Comparison of ENCODE assay signal across 1 cellular context in the genomic region with DNA sequence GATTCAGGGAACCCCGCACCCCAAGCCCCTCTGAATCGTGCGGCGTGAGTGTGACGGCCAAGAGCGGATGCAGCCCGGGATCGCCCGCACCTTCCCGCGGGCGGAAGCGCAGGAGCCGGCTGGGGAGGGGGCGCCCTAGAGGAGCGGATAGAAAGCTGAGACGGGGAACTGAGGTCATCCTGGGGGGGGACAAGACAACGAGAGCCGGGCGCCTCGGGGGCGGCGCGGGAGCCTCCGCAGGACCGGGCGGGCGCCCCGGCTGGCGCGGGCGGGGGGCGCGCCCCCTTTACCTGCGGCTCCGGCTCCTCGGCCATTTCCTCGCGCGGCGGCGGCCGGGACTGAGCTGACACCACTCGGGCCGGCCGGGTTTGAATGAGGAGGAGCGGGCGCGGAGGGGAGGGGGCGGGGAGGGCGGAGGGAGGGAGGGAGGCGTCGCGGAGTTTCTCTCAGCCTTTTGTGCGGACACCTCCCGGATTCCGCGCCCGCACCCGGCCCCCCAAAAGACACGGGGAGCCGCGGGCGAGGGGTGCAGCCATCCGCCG.
TF ChIP-seq lines count a peak whose summit lies in the region.

A gene (minus strand): TSS at position 374 of the 542 bp plus-strand sequence. CDS start 11,013 bp downstream, outside the sequence.

TF ChIP-seq in HEK293, 187 proteins besides CTCF, POLR2A, EP300 and RAD21 (continued from another document):
- TF ChIP-seq, protein P1, sequence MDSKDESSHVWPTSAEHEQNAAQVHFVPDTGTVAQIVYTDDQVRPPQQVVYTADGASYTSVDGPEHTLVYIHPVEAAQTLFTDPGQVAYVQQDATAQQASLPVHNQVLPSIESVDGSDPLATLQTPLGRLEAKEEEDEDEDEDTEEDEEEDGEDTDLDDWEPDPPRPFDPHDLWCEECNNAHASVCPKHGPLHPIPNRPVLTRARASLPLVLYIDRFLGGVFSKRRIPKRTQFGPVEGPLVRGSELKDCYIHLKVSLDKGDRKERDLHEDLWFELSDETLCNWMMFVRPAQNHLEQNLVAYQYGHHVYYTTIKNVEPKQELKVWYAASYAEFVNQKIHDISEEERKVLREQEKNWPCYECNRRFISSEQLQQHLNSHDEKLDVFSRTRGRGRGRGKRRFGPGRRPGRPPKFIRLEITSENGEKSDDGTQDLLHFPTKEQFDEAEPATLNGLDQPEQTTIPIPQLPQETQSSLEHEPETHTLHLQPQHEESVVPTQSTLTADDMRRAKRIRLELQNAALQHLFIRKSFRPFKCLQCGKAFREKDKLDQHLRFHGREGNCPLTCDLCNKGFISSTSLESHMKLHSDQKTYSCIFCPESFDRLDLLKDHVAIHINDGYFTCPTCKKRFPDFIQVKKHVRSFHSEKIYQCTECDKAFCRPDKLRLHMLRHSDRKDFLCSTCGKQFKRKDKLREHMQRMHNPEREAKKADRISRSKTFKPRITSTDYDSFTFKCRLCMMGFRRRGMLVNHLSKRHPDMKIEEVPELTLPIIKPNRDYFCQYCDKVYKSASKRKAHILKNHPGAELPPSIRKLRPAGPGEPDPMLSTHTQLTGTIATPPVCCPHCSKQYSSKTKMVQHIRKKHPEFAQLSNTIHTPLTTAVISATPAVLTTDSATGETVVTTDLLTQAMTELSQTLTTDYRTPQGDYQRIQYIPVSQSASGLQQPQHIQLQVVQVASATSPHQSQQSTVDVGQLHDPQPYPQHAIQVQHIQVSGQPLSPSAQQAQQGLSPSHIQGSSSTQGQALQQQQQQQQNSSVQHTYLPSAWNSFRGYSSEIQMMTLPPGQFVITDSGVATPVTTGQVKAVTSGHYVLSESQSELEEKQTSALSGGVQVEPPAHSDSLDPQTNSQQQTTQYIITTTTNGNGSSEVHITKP (tag by site-specific recombination; IDR thresholded peaks at IDR 0.05) = 0 out of 2 replicates have a peak, but pooled peaks have one; percentile 5
- TF ChIP-seq, protein P2, sequence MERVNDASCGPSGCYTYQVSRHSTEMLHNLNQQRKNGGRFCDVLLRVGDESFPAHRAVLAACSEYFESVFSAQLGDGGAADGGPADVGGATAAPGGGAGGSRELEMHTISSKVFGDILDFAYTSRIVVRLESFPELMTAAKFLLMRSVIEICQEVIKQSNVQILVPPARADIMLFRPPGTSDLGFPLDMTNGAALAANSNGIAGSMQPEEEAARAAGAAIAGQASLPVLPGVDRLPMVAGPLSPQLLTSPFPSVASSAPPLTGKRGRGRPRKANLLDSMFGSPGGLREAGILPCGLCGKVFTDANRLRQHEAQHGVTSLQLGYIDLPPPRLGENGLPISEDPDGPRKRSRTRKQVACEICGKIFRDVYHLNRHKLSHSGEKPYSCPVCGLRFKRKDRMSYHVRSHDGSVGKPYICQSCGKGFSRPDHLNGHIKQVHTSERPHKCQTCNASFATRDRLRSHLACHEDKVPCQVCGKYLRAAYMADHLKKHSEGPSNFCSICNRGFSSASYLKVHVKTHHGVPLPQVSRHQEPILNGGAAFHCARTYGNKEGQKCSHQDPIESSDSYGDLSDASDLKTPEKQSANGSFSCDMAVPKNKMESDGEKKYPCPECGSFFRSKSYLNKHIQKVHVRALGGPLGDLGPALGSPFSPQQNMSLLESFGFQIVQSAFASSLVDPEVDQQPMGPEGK (tag by site-specific recombination; IDR thresholded peaks at IDR 0.05) = 0 out of 2 replicates have a peak, but pooled peaks have one; percentile 8
- TF ChIP-seq, protein P3, sequence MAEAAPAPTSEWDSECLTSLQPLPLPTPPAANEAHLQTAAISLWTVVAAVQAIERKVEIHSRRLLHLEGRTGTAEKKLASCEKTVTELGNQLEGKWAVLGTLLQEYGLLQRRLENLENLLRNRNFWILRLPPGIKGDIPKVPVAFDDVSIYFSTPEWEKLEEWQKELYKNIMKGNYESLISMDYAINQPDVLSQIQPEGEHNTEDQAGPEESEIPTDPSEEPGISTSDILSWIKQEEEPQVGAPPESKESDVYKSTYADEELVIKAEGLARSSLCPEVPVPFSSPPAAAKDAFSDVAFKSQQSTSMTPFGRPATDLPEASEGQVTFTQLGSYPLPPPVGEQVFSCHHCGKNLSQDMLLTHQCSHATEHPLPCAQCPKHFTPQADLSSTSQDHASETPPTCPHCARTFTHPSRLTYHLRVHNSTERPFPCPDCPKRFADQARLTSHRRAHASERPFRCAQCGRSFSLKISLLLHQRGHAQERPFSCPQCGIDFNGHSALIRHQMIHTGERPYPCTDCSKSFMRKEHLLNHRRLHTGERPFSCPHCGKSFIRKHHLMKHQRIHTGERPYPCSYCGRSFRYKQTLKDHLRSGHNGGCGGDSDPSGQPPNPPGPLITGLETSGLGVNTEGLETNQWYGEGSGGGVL (tag by site-specific recombination; IDR thresholded peaks at IDR 0.05) = peak; percentile 64
- TF ChIP-seq, protein P4, sequence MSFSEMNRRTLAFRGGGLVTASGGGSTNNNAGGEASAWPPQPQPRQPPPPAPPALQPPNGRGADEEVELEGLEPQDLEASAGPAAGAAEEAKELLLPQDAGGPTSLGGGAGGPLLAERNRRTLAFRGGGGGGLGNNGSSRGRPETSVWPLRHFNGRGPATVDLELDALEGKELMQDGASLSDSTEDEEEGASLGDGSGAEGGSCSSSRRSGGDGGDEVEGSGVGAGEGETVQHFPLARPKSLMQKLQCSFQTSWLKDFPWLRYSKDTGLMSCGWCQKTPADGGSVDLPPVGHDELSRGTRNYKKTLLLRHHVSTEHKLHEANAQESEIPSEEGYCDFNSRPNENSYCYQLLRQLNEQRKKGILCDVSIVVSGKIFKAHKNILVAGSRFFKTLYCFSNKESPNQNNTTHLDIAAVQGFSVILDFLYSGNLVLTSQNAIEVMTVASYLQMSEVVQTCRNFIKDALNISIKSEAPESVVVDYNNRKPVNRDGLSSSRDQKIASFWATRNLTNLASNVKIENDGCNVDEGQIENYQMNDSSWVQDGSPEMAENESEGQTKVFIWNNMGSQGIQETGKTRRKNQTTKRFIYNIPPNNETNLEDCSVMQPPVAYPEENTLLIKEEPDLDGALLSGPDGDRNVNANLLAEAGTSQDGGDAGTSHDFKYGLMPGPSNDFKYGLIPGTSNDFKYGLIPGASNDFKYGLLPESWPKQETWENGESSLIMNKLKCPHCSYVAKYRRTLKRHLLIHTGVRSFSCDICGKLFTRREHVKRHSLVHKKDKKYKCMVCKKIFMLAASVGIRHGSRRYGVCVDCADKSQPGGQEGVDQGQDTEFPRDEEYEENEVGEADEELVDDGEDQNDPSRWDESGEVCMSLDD (tag by site-specific recombination; IDR thresholded peaks at IDR 0.05) = peak; percentile 47; the same call in 1 of the 2 replicates
- TF ChIP-seq, protein P5, sequence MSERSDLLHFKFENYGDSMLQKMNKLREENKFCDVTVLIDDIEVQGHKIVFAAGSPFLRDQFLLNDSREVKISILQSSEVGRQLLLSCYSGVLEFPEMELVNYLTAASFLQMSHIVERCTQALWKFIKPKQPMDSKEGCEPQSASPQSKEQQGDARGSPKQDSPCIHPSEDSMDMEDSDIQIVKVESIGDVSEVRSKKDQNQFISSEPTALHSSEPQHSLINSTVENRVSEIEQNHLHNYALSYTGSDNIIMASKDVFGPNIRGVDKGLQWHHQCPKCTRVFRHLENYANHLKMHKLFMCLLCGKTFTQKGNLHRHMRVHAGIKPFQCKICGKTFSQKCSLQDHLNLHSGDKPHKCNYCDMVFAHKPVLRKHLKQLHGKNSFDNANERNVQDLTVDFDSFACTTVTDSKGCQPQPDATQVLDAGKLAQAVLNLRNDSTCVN (tag by site-specific recombination; optimal IDR thresholded peaks at IDR 0.05) = peak; percentile 63
- TF ChIP-seq EGR2 (tag by site-specific recombination; IDR thresholded peaks at IDR 0.05; ENCODE audit: low read depth) = 0 out of 2 replicates have a peak, but pooled peaks have one; percentile 14
